ENCODE assay signal across 16 cellular contexts in genomic region chr5:172691886-172692285, GRCh38.
"Had no signal": no experiment of that assay in that cellular context is flagged by ENCODE, and none has a peak within 500 bp of the region (broad histone marks: within the 10 kb centered on the region; RNA-seq: fewer than 3 reads in every experiment).

No MANE protein-coding gene starts in this region.

- H3K27me3 Mint-ChIP-seq: activated CD4-positive, alpha-beta memory T cell treated with anti-CD3 and anti-CD28 coated beads for 36 hours; activated naive CD8-positive, alpha-beta T cell treated with anti-CD3 and anti-CD28 coated beads for 36 hours; naive B cell; type B pancreatic cell had no signal

- ATAC-seq: activated T-cell treated with anti-CD3 and anti-CD28 coated beads, Interleukin-2, amount 50 U/mL, for 4 hours; foreskin keratinocyte; stimulated activated effector memory CD8-positive, alpha-beta T cell treated with anti-CD3 and anti-CD28 coated beads, Interleukin-12 subunit alpha, Interleukin-12 subunit beta, amount 100 ng/mL, for 72 hours had no signal

- H3K27ac Mint-ChIP-seq: activated CD4-positive, alpha-beta memory T cell treated with anti-CD3 and anti-CD28 coated beads for 36 hours; activated naive CD8-positive, alpha-beta T cell treated with anti-CD3 and anti-CD28 coated beads for 36 hours; type B pancreatic cell had no signal

- H3K9me3 Mint-ChIP-seq: activated CD4-positive, alpha-beta memory T cell treated with anti-CD3 and anti-CD28 coated beads for 36 hours; activated naive CD8-positive, alpha-beta T cell treated with anti-CD3 and anti-CD28 coated beads for 36 hours; activated T-cell treated with anti-CD3 and anti-CD28 coated beads, Interleukin-2, amount 50 U/mL, for 4 hours; naive B cell; stimulated activated effector memory CD8-positive, alpha-beta T cell treated with anti-CD3 and anti-CD28 coated beads, Interleukin-12 subunit alpha, Interleukin-12 subunit beta, amount 100 ng/mL, for 72 hours; type B pancreatic cell had no signal

- H3K27me3 ChIP-seq: breast epithelium, foreskin keratinocyte had no signal

- H3K36me3 ChIP-seq: breast epithelium had no signal

- H3K27ac ChIP-seq: breast epithelium, foreskin keratinocyte had no signal

- DNase-seq: activated CD4-positive, alpha-beta memory T cell treated with anti-CD3 and anti-CD28 coated beads for 36 hours; activated CD4-positive, alpha-beta T cell treated with anti-CD3 and anti-CD28 coated beads for 1 hour; activated gamma-delta T cell; activated naive CD8-positive, alpha-beta T cell treated with anti-CD3 and anti-CD28 coated beads for 36 hours; activated T-cell treated with anti-CD3 and anti-CD28 coated beads, Interleukin-2, amount 50 U/mL, for 4 hours; foreskin keratinocyte; naive B cell; retina; small intestine had no signal

- H3K4me1 ChIP-seq: foreskin keratinocyte had no signal

- FAIRE-seq: colon, endothelial cell of umbilical vein, keratinocyte, small intestine had no signal

- H3K9me3 ChIP-seq: breast epithelium had no signal

- H3K4me3 Mint-ChIP-seq: activated CD4-positive, alpha-beta memory T cell treated with anti-CD3 and anti-CD28 coated beads for 36 hours; activated naive CD8-positive, alpha-beta T cell treated with anti-CD3 and anti-CD28 coated beads for 36 hours; activated T-cell treated with anti-CD3 and anti-CD28 coated beads, Interleukin-2, amount 50 U/mL, for 4 hours; stimulated activated effector memory CD8-positive, alpha-beta T cell treated with anti-CD3 and anti-CD28 coated beads, Interleukin-12 subunit alpha, Interleukin-12 subunit beta, amount 100 ng/mL, for 72 hours; type B pancreatic cell had no signal

- H3K4me3 ChIP-seq: breast epithelium, lung had no signal

- H3K36me3 Mint-ChIP-seq: activated CD4-positive, alpha-beta memory T cell treated with anti-CD3 and anti-CD28 coated beads for 36 hours; activated naive CD8-positive, alpha-beta T cell treated with anti-CD3 and anti-CD28 coated beads for 36 hours; naive B cell; stimulated activated effector memory CD8-positive, alpha-beta T cell treated with anti-CD3 and anti-CD28 coated beads, Interleukin-12 subunit alpha, Interleukin-12 subunit beta, amount 100 ng/mL, for 72 hours; type B pancreatic cell had no signal
